Comparison of ENCODE assay signal across 16 cellular contexts in genomic region chr1:216422821-216423529, GRCh38.
DNase-seq lines count a peak whose midpoint lies in the region; ATAC-seq lines count a peak whose summit lies in the region.
"Had no signal": no experiment of that assay in that cellular context is flagged by ENCODE, and none has a peak within 500 bp of the region (broad histone marks: within the 10 kb centered on the region; RNA-seq: fewer than 3 reads in every experiment).

Gene USH2A (minus strand): TSS chr1:216423448. CDS start chr1:216422336, 1,112 bp downstream.

- DNase-seq in COR-L47 (lab: John Stamatoyannopoulos, UW) (peak; percentile 82), NCI-H1417 (lab: John Stamatoyannopoulos, UW) (peak; percentile 78 to 94 (median 83)), NCI-H748 treated with DMSO at 0.1 percent for 48 hours (lab: John Stamatoyannopoulos, UW) (peak; percentile 13), iPS-NIHi11 (ENCODE audit: low spot score) (peak; percentile 8), glomerular visceral epithelial cell (ENCODE audit: extremely low spot score) (no peak), middle frontal gyrus (ENCODE audit: extremely low spot score, low spot score) (no peak)
- DNase-seq: activated B cell treated with CpG ODN at 0.5 μM for 24 hours; DMS79 treated with DMSO at 0.1 percent for 48 hours; kidney glomerular epithelial cell; OCI-M1; stimulated activated CD8-positive, alpha-beta memory T cell treated with anti-CD3 and anti-CD28 coated beads, Interleukin-4, amount 100 ng/mL, for 48 hours; transverse colon had no signal

- no peak for ATAC-seq in GM18867 (IDR thresholded peaks at IDR 0.05; ENCODE audit: unreplicated experiment)
- ATAC-seq in GM19455 (IDR thresholded peaks at IDR 0.05; ENCODE audit: unreplicated experiment) = no peak
- ATAC-seq: gastroesophageal sphincter, SK-N-SH treated with all-trans-retinoic acid at 6 μM for 48 hours had no signal

Comparison
In these comparisons a context has a peak if more than half of its experiments do, and no peak if none do; other contexts are left out.
1. DNase-seq: peak in COR-L47 (single experiment), NCI-H1417 (3 of 3), NCI-H748 treated with DMSO at 0.1 percent for 48 hours (single experiment) and iPS-NIHi11 (single experiment); none in glomerular visceral epithelial cell (single experiment) and middle frontal gyrus (single experiment).